Comparison of ENCODE assay signal across 8 cellular contexts in genomic region chr11:46357483-46357936, GRCh38. TPM values are rescaled to one million over a fixed set of nuclear protein-coding genes. Genes with fewer than 3 reads are reported as not detected.
DNase-seq lines count a peak whose midpoint lies in the region; ATAC-seq lines count a peak whose summit lies in the region.

No MANE protein-coding gene starts in this region.

- DNase-seq in KBM-7 = peak; percentile 35
- DNase-seq in activated naive CD8-positive, alpha-beta T cell treated with anti-CD3 and anti-CD28 coated beads for 36 hours = no peak
- no peak for DNase-seq in memory B cell (ENCODE audit: low spot score in 2 of 2)
- no peak for DNase-seq in amygdala (lab: John Stamatoyannopoulos, UW)
- DNase-seq in NCI-H2029 (lab: John Stamatoyannopoulos, UW) = no peak

- H3K4me3 Mint-ChIP-seq in activated naive CD8-positive, alpha-beta T cell treated with anti-CD3 and anti-CD28 coated beads for 36 hours = no peak overlapping the region
- no peak overlapping the region for H3K4me3 Mint-ChIP-seq in memory B cell

- H3K4me3 ChIP-seq in BLaER1 treated with 17β-estradiol and CSF1 and Interleukin-3, amounts not matched to agents 10 nM and 100 nM = no peak overlapping the region

- H3K4me1 Mint-ChIP-seq in activated naive CD8-positive, alpha-beta T cell treated with anti-CD3 and anti-CD28 coated beads for 36 hours = peaks cover 68% of the 10 kb centered on the region
- peaks cover 22% of the 10 kb centered on the region for H3K4me1 Mint-ChIP-seq in memory B cell

- peaks cover 48 to 100% (median 88%) of the 10 kb centered on the region in 11 experiments for H4K20me1 ChIP-seq in BLaER1 treated with 17β-estradiol and CSF1 and Interleukin-3, amounts not matched to agents 10 nM and 100 nM

- no peaks in the 10 kb centered on the region for H3K9me3 ChIP-seq in BLaER1 treated with 17β-estradiol and CSF1 and Interleukin-3, amounts not matched to agents 10 nM and 100 nM (replicated peaks in 1 of 11)

- H3K27me3 ChIP-seq in BLaER1 treated with 17β-estradiol and CSF1 and Interleukin-3, amounts not matched to agents 10 nM and 100 nM = no peaks in the 10 kb centered on the region

- no peaks in the 10 kb centered on the region for H3K9me3 Mint-ChIP-seq in activated naive CD8-positive, alpha-beta T cell treated with anti-CD3 and anti-CD28 coated beads for 36 hours
- no peaks in the 10 kb centered on the region for H3K9me3 Mint-ChIP-seq in memory B cell

- peaks cover 7 to 52% (median 25%) of the 10 kb centered on the region in 11 experiments; a peak in 18 of 22 replicates for H3K36me3 ChIP-seq in BLaER1 treated with 17β-estradiol and CSF1 and Interleukin-3, amounts not matched to agents 10 nM and 100 nM

- peaks cover 51 to 95% (median 67%) of the 10 kb centered on the region in 10 experiments for H3K4me1 ChIP-seq in BLaER1 treated with 17β-estradiol and CSF1 and Interleukin-3, amounts not matched to agents 10 nM and 100 nM

- H3K27ac ChIP-seq in BLaER1 treated with 17β-estradiol and CSF1 and Interleukin-3, amounts not matched to agents 10 nM and 100 nM = peak overlapping the region in 6 of 11 experiments; percentile 11 to 55 (median 24); a peak in 7 of 22 replicates

- H3K27ac Mint-ChIP-seq in activated naive CD8-positive, alpha-beta T cell treated with anti-CD3 and anti-CD28 coated beads for 36 hours = peak overlapping the region; percentile 79
- peak overlapping the region; percentile 51 for H3K27ac Mint-ChIP-seq in memory B cell

- in situ Hi-C loops in KBM-7 (cut with MboI; ENCODE audit: low pct_unique_long_range_greater_than_20kb, low sequenced_read_pairs) = loop anchor here (25.0 kb wide), 1 partner anchor 805 kb away; no protein-coding TSS in a partner anchor

- H3K36me3 Mint-ChIP-seq in activated naive CD8-positive, alpha-beta T cell treated with anti-CD3 and anti-CD28 coated beads for 36 hours = peaks cover 16% of the 10 kb centered on the region
- peaks cover 3% of the 10 kb centered on the region for H3K36me3 Mint-ChIP-seq in memory B cell

- no peak for ATAC-seq in memory B cell (ENCODE audit: low read depth)
- no peak for ATAC-seq in GM21619 (IDR thresholded peaks at IDR 0.05; ENCODE audit: unreplicated experiment)
- ATAC-seq in GM21723 (IDR thresholded peaks at IDR 0.05; ENCODE audit: unreplicated experiment) = no peak

- no peaks in the 10 kb centered on the region for H3K27me3 Mint-ChIP-seq in activated naive CD8-positive, alpha-beta T cell treated with anti-CD3 and anti-CD28 coated beads for 36 hours
- H3K27me3 Mint-ChIP-seq in memory B cell = no peaks in the 10 kb centered on the region

- H3K4me2 ChIP-seq in BLaER1 treated with 17β-estradiol and CSF1 and Interleukin-3, amounts not matched to agents 10 nM and 100 nM = peak overlapping the region; percentile 8 to 79 (median 43); a peak in 17 of 22 replicates

- peak overlapping the region in 4 of 11 experiments; percentile 4 to 48 (median 10); a peak in 2 of 22 replicates for H3K9ac ChIP-seq in BLaER1 treated with 17β-estradiol and CSF1 and Interleukin-3, amounts not matched to agents 10 nM and 100 nM

RNA-seq across cellular contexts. Expression of gene DGKZ, which starts 10.2 kb away (rescaled TPM):
- 100 to 1,000 TPM in 1 of 2 experiments, 10 to 100 TPM in 1; 100.0 to 101 TPM for total RNA-seq in activated naive CD8-positive, alpha-beta T cell treated with anti-CD3 and anti-CD28 coated beads for 36 hours

RNA-seq across cellular contexts. Expression of gene MDK, which starts 24.0 kb away (rescaled TPM):
- total RNA-seq in activated naive CD8-positive, alpha-beta T cell treated with anti-CD3 and anti-CD28 coated beads for 36 hours = 1 to 10 TPM; 3.4 to 3.6 TPM

RNA-seq across cellular contexts. Expression of gene CHRM4, which starts 34.1 kb away (rescaled TPM):
- under 1 TPM in 1 of 2 experiments, not detected in 1; 0.14 TPM for total RNA-seq in activated naive CD8-positive, alpha-beta T cell treated with anti-CD3 and anti-CD28 coated beads for 36 hours
